ENCODE assay signal across 8 cellular contexts in the genomic region with DNA sequence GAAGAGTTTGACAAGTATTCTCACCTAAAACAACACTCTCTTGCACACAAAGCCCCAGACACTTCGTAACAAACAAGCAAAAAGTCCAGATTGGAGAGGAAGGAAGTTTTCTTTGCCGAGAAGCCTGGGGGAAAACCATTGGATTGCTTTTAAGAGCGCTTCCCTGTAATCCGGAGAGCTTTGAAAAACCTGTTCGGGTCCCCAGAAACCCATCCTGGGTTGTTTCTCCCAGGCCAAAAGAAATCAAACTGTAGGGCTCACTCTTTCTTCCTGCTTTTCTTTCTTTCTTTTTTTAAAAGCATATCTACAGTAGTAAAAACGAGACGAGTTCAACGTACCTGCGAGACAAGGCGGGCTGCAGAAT. TPM values are rescaled to one million over a fixed set of nuclear protein-coding genes. Genes with fewer than 3 reads are reported as not detected.
DNase-seq lines count a peak whose midpoint lies in the region; ATAC-seq and TF ChIP-seq lines count a peak whose summit lies in the region.

No MANE protein-coding gene starts in this region.

- TF ChIP-seq CTCF in cardiac muscle cell (IDR thresholded peaks at IDR 0.05; ENCODE audit: low read depth, low read length): no peak
- TF ChIP-seq CTCF in thoracic aorta (IDR thresholded peaks at IDR 0.05): no peak

- peaks cover 12% of the 10 kb centered on the region for H3K9me3 Mint-ChIP-seq in activated naive CD8-positive, alpha-beta T cell (ENCODE audit: low read depth)

- H3K4me3 ChIP-seq in cardiac muscle cell: peak overlapping the region; percentile 53
- peak overlapping the region; percentile 76 for H3K4me3 ChIP-seq in iPS-18c (ENCODE audit: insufficient read depth, low read depth, low read length)
- peak overlapping the region; percentile 63 for H3K4me3 ChIP-seq in thoracic aorta

- H3K27ac ChIP-seq in cardiac muscle cell: no peak overlapping the region
- no peak overlapping the region for H3K27ac ChIP-seq in thoracic aorta

- peaks cover 20% of the 10 kb centered on the region for H3K4me1 Mint-ChIP-seq in activated naive CD8-positive, alpha-beta T cell (ENCODE audit: low read depth)

- DNase-seq in cardiac muscle cell (ENCODE audit: low read depth in 1 of 2, low spot score in 1 of 2) (no peak), Right ventricle myocardium inferior (ENCODE audit: missing footprints) (no peak), thoracic aorta (ENCODE audit: low spot score) (no peak), NCI-H187 (lab: John Stamatoyannopoulos, UW) (no peak)

- H3K27me3 Mint-ChIP-seq in activated naive CD8-positive, alpha-beta T cell: peaks cover 55% of the 10 kb centered on the region

- no peak for ATAC-seq in Right ventricle myocardium inferior
- no peak for ATAC-seq in thoracic aorta (ENCODE audit: insufficient number of reproducible peaks, low FRiP score, low read depth)
- no peak for ATAC-seq in HG02885 (IDR thresholded peaks at IDR 0.05; ENCODE audit: poor library complexity, unreplicated experiment)
- ATAC-seq in GM21717 (IDR thresholded peaks at IDR 0.05; ENCODE audit: unreplicated experiment): no peak

- H3K4me1 ChIP-seq in cardiac muscle cell (ENCODE audit: low read depth) (peaks cover 11% of the 10 kb centered on the region), thoracic aorta (ENCODE audit: control insufficient read depth in 1 of 2, low read depth in 2 of 2) (peaks cover 25 to 35% of the 10 kb centered on the region in 2 donors)

- peaks cover 11% of the 10 kb centered on the region for H3K36me3 Mint-ChIP-seq in activated naive CD8-positive, alpha-beta T cell

- H3K36me3 ChIP-seq in cardiac muscle cell (no peaks in the 10 kb centered on the region), thoracic aorta (no peaks in the 10 kb centered on the region)

- no peak overlapping the region for H3K27ac Mint-ChIP-seq in activated naive CD8-positive, alpha-beta T cell

- peak overlapping the region; percentile 82 for H3K4me3 Mint-ChIP-seq in activated naive CD8-positive, alpha-beta T cell

- H3K27me3 ChIP-seq in cardiac muscle cell: peaks cover 100% of the 10 kb centered on the region
- peaks cover 32% of the 10 kb centered on the region for H3K27me3 ChIP-seq in thoracic aorta (replicated peaks; ENCODE audit: insufficient read depth)

- no peaks in the 10 kb centered on the region for H3K9me3 ChIP-seq in cardiac muscle cell (ENCODE audit: low read depth)
- H3K9me3 ChIP-seq in iPS-18c (ENCODE audit: control insufficient read depth, insufficient read depth, low read length): no peaks in the 10 kb centered on the region
- no peaks in the 10 kb centered on the region for H3K9me3 ChIP-seq in thoracic aorta

- intact Hi-C loops in Right ventricle myocardium inferior (cut with DNase I): no loop called here

RNA-seq across cellular contexts. Expression of a gene that starts 0.7 kb away (rescaled TPM):
- total RNA-seq in cardiac muscle cell: 0.42 and 0.74 TPM in 2 replicates
- polyA plus RNA-seq in cardiac muscle cell: not detected in 2 replicates
- not detected for total RNA-seq in Right ventricle myocardium inferior
- total RNA-seq in thoracic aorta: not detected
